In the genomic region with DNA sequence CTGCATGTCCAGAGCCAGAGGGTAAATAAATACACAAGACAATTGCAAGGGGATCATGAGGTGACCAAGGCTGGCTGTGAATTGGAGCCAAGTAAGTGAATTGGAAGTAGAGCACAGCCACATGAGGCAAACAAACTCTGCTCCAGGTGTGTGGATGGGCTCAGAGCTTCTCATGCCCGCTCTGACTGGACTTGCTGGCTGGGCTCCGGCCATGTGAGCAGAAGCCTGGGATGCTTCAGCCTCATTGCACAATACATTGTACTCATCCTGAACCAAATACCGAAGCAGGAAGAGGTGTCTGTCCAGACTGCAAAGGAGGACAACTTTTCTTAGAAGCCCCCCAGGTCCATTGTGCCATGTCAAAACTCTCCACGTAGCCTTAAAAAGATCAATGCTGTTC, we compare ENCODE assay signal across 19 cellular contexts.
"Had no signal": no experiment of that assay in that cellular context is flagged by ENCODE, and none has a peak within 500 bp of the region (broad histone marks: within the 10 kb centered on the region; RNA-seq: fewer than 3 reads in every experiment).

No MANE protein-coding gene starts in this region.

- H3K4me1 ChIP-seq: heart right ventricle, left ventricle myocardium inferior, lower lobe of right lung, suprapubic skin, thyroid gland, upper lobe of left lung, uterus had no signal

- FAIRE-seq: endometrium, frontal cortex, keratinocyte had no signal

- H3K4me2 ChIP-seq: smooth muscle cell had no signal

- ATAC-seq: esophagus mucosa, heart right ventricle, lower lobe of right lung, natural killer cell, right cardiac atrium had no signal

- H3K27me3 ChIP-seq: ovary, thyroid gland, upper lobe of left lung, uterus had no signal

- H3K36me3 ChIP-seq: heart right ventricle, left ventricle myocardium inferior, lower lobe of right lung, ovary, suprapubic skin, thyroid gland, upper lobe of left lung, uterus had no signal

- H3K27ac ChIP-seq: heart right ventricle, left ventricle myocardium inferior, lower lobe of right lung, ovary, suprapubic skin, thyroid gland, upper lobe of left lung, uterus had no signal

- DNase-seq: effector memory CD4-positive, alpha-beta T cell; heart right ventricle; hypothalamus; left ventricle myocardium inferior; lower lobe of right lung; natural killer cell; ovary; right cardiac atrium; stimulated activated CD4-positive, alpha-beta T cell treated with anti-CD3 and anti-CD28 coated beads, Interleukin-2, amount 100 ng/mL, for 48 hours; stimulated activated naive CD4-positive, alpha-beta T cell treated with Interleukin-2 at 50 U/mL for 16 hours; upper lobe of left lung; uterus had no signal

- H3K4me3 ChIP-seq: heart right ventricle, left ventricle myocardium inferior, lower lobe of right lung, ovary, smooth muscle cell, suprapubic skin, thyroid gland, upper lobe of left lung, uterus had no signal

- H3K9me3 ChIP-seq: heart right ventricle, left ventricle myocardium inferior, lower lobe of right lung, ovary, suprapubic skin, thyroid gland, upper lobe of left lung, uterus had no signal
